Comparison of ENCODE assay signal across 17 cellular contexts in the genomic region with DNA sequence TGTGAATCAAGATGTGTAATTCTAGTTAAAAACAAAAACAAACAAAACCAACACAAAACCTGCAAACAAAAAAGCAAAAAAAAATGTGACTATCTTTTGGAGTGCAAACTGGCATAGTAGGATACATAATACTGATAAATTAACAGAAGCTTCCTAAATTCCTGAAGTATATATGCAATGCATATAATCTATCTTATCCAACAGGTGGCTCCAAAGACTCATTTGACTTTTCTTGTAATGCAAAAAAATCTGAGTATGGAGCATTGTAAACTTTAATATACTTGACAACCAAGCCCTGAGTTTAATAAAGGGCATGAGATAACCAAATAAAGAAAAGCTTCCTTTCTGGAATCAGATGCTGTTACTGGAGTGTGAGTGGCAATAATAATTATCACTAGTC.
DNase-seq lines count a peak whose midpoint lies in the region; ATAC-seq and FAIRE-seq lines count a peak whose summit lies in the region.
"Had no signal": no experiment of that assay in that cellular context is flagged by ENCODE, and none has a peak within 500 bp of the region (broad histone marks: within the 10 kb centered on the region; RNA-seq: fewer than 3 reads in every experiment).

No MANE protein-coding gene starts in this region.

- FAIRE-seq in urothelium cell line (lab: Jason Lieb, UNC) = no peak
- FAIRE-seq: GM12892, keratinocyte had no signal

- intact Hi-C loops in sciatic nerve (cut with DNase I) = no loop called here

- ATAC-seq in sciatic nerve = no peak
- ATAC-seq: activated naive CD8-positive, alpha-beta T cell treated with anti-CD3 and anti-CD28 coated beads, Interleukin-2, amount 50 U/mL, for 24 hours; activated T-cell treated with anti-CD3 and anti-CD28 coated beads, Interleukin-2, amount 50 U/mL, for 72 hours; mucosa of descending colon had no signal

- DNase-seq in A172 (ENCODE audit: low spot score) = peak; percentile 0
- peak; percentile 49 for DNase-seq in DMS53 treated with DMSO at 0.1 percent for 48 hours (lab: John Stamatoyannopoulos, UW; ENCODE audit: unreplicated experiment)
- peak; percentile 3 for DNase-seq in NCI-H345 (lab: John Stamatoyannopoulos, UW)
- peak; percentile 0 for DNase-seq in fibroblast of peridontal ligament (ENCODE audit: extremely low read depth)
- DNase-seq in sciatic nerve (ENCODE audit: low spot score) = no peak
- DNase-seq in urothelium cell line (ENCODE audit: low spot score) = no peak
- DNase-seq in HCEC 1CT = no peak
- no peak for DNase-seq in NCI-H2227 treated with DMSO at 0.1 percent for 48 hours (lab: John Stamatoyannopoulos, UW)
- DNase-seq: activated naive CD8-positive, alpha-beta T cell treated with anti-CD3 and anti-CD28 coated beads, Interleukin-2, amount 50 U/mL, for 24 hours; activated T-cell treated with anti-CD3 and anti-CD28 coated beads, Interleukin-2, amount 50 U/mL, for 72 hours; BE2C; caudate nucleus; EL; mucosa of descending colon; ovary had no signal

Comparison
In these comparisons a context has a peak if more than half of its experiments do, and no peak if none do; other contexts are left out.
1. DNase-seq: peak in A172 (single experiment), DMS53 treated with DMSO at 0.1 percent for 48 hours (single experiment), NCI-H345 (single experiment) and fibroblast of peridontal ligament (single experiment); none in sciatic nerve (single experiment), urothelium cell line (single experiment), HCEC 1CT (single experiment) and NCI-H2227 treated with DMSO at 0.1 percent for 48 hours (single experiment).